ENCODE assay signal across 1 cellular context in the genomic region with DNA sequence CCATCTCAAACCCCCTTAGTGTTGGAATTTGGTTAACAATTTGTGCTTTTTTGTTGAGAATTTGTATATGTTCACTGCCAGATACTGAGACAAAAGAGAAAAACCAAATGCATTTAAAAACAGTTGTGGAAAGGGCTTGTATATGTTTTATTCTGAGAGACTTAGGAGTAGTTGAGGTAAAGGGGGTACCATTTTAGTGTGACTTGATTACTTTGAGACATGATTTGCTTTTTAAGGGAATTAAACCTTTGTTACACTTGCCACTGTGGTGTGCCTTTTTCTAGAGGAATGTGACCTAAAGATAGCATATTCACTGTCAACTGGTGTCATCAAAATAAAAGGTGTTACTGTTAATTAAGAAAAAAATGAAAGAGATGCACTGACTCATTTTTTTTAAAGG.
TF ChIP-seq lines count a peak whose summit lies in the region.

No MANE protein-coding gene starts in this region.

TF ChIP-seq in H1, 55 proteins besides CTCF, POLR2A, EP300 and RAD21:
- TF ChIP-seq SRF (IDR thresholded peaks at IDR 0.05; ENCODE audit: low read depth, low read length) (no peak), BACH1 (IDR thresholded peaks at IDR 0.05; ENCODE audit: low read length) (no peak), POLR2AphosphoS5 (IDR thresholded peaks at IDR 0.05; ENCODE audit: low read depth, low read length) (no peak), ZNF274 (IDR thresholded peaks at IDR 0.05; ENCODE audit: borderline replicate concordance, extremely low read depth, low read length) (no peak), TAF7 (optimal IDR thresholded peaks at IDR 0.05; ENCODE audit: borderline replicate concordance, low read depth, low read length) (no peak), SP4 (IDR thresholded peaks at IDR 0.05; ENCODE audit: low read length) (no peak), CHD1 (IDR thresholded peaks at IDR 0.05; ENCODE audit: low read depth, low read length) (no peak)
